26 cellular contexts compared by ENCODE assay signal in genomic region chr10:71661942-71662341, GRCh38. TPM values are rescaled to one million over a fixed set of nuclear protein-coding genes. Genes with fewer than 3 reads are reported as not detected.
"Had no signal": no experiment of that assay in that cellular context is flagged by ENCODE, and none has a peak within 500 bp of the region (broad histone marks: within the 10 kb centered on the region; RNA-seq: fewer than 3 reads in every experiment).

No MANE protein-coding gene starts in this region.

- H3K36me3 Mint-ChIP-seq: natural killer cell; stimulated activated naive B cell treated with anti-CD40 and anti-IgM and Interleukin-4, amounts not matched to agents 10 μg/mL and 1 μg/mL and 100 μg/mL, for 72 hours; type B pancreatic cell had no signal

- H3K27ac ChIP-seq: colonic mucosa, esophagus squamous epithelium, heart right ventricle, lower lobe of right lung, prostate gland, sigmoid colon, spleen, stomach, thyroid gland had no signal

- H3K9me3 ChIP-seq: colonic mucosa, esophagus squamous epithelium, lower lobe of right lung, prostate gland, sigmoid colon, stomach, thyroid gland had no signal

- H3K4me3 ChIP-seq: colonic mucosa, esophagus squamous epithelium, heart right ventricle, lower lobe of right lung, prostate gland, sigmoid colon, spleen, stomach, thyroid gland had no signal

- H3K36me3 ChIP-seq: colonic mucosa, esophagus squamous epithelium, heart right ventricle, lower lobe of right lung, prostate gland, sigmoid colon, spleen, stomach, thyroid gland had no signal

- ATAC-seq: heart right ventricle; left ventricle myocardium superior; lower lobe of right lung; natural killer cell; right cardiac atrium; stimulated activated naive B cell treated with anti-CD40 and anti-IgM and Interleukin-4, amounts not matched to agents 10 μg/mL and 1 μg/mL and 100 μg/mL, for 72 hours had no signal

- H3K9me3 Mint-ChIP-seq: natural killer cell, type B pancreatic cell had no signal

- H3K4me1 ChIP-seq: colonic mucosa, heart right ventricle, lower lobe of right lung, sigmoid colon had no signal

- H3K4me3 Mint-ChIP-seq: dendritic cell treated with granulocyte-macrophage colony-stimulating factor and Interleukin-4, amounts not matched to agents 40 ng/mL and 50 ng/mL, for 4 days; natural killer cell; stimulated activated naive B cell treated with anti-CD40 and anti-IgM and Interleukin-4, amounts not matched to agents 10 μg/mL and 1 μg/mL and 100 μg/mL, for 72 hours; type B pancreatic cell had no signal

- H3K27me3 ChIP-seq: colonic mucosa, esophagus squamous epithelium, sigmoid colon, thyroid gland had no signal

- DNase-seq: colonic mucosa; effector memory CD4-positive, alpha-beta T cell; erythroblast; esophagus squamous epithelium; foreskin melanocyte; glutamatergic neuron; heart right ventricle; hippocampal formation; left ventricle myocardium superior; lower lobe of right lung; natural killer cell; nucleus accumbens; right cardiac atrium; sigmoid colon; spleen; stimulated activated CD4-positive, alpha-beta T cell treated with anti-CD3 and anti-CD28 coated beads, Interleukin-4, amount 100 ng/mL, for 4 hours; stimulated activated naive B cell treated with anti-CD40 and anti-IgM and Interleukin-4, amounts not matched to agents 10 μg/mL and 1 μg/mL and 100 μg/mL, for 72 hours; stomach; thyroid gland had no signal

- H3K27ac Mint-ChIP-seq: dendritic cell treated with granulocyte-macrophage colony-stimulating factor and Interleukin-4, amounts not matched to agents 40 ng/mL and 50 ng/mL, for 4 days; natural killer cell; stimulated activated naive B cell treated with anti-CD40 and anti-IgM and Interleukin-4, amounts not matched to agents 10 μg/mL and 1 μg/mL and 100 μg/mL, for 72 hours; type B pancreatic cell had no signal

RNA-seq across cellular contexts. Expression of gene C10orf105, which starts 57.6 kb away (rescaled TPM):
- total RNA-seq: chondrocyte, kidney epithelial cell, osteocyte, skeletal muscle tissue, stomach, thyroid gland had no signal
